In genomic region chr3:89260721-89261120, GRCh38 we compare ENCODE assay signal across 16 cellular contexts.
A peak's percentile ranks its signal among the peaks of the same experiment; 100 is the strongest.
DNase-seq lines count a peak whose midpoint lies in the region; ATAC-seq lines count a peak whose summit lies in the region.
"Had no signal": no experiment of that assay in that cellular context is flagged by ENCODE, and none has a peak within 500 bp of the region (broad histone marks: within the 10 kb centered on the region; RNA-seq: fewer than 3 reads in every experiment).

No MANE protein-coding gene starts in this region.

- no peak for ATAC-seq in HG03196 (IDR thresholded peaks at IDR 0.05; ENCODE audit: unreplicated experiment)
- ATAC-seq: K562 had no signal

- H3K27ac ChIP-seq in ectodermal cell (ENCODE audit: insufficient read depth, low read depth, low read length, poor library complexity, severe bottlenecking) (peak overlapping the region; percentile 64), substantia nigra (ENCODE audit: low read depth, low read length, poor library complexity, severe bottlenecking) (peak overlapping the region; percentile 39)
- H3K27ac ChIP-seq: 22Rv1 had no signal

- no peaks in the 10 kb centered on the region for H3K36me3 ChIP-seq in ectodermal cell (ENCODE audit: control insufficient read depth, insufficient read depth, low read length)

- H3K9me3 ChIP-seq in ectodermal cell (ENCODE audit: control insufficient read depth, low read length), result no peaks in the 10 kb centered on the region

- H3K27me3 ChIP-seq in ectodermal cell (ENCODE audit: control insufficient read depth, insufficient read depth, low read length, poor library complexity, severe bottlenecking), result no peaks in the 10 kb centered on the region

- H3K4me3 ChIP-seq in ectodermal cell (ENCODE audit: insufficient read depth, low read depth, low read length), result no peak overlapping the region
- H3K4me3 ChIP-seq: K562 had no signal

- whole genome bisulfite sequencing in ectodermal cell, 2 experiments, result 32 to 42% methylated on average over 1 of the region's 1 CpG

- H3K4me1 ChIP-seq in ectodermal cell (ENCODE audit: control insufficient read depth, insufficient read depth, low read length), result peaks cover 14% of the 10 kb centered on the region

- peak; percentile 13 for DNase-seq in NCI-H146 (lab: John Stamatoyannopoulos, UW)
- no peak for DNase-seq in NCI-H146 treated with DMSO at 0.1 percent for 48 hours (lab: John Stamatoyannopoulos, UW; ENCODE audit: unreplicated experiment)
- DNase-seq in medulla oblongata (ENCODE audit: extremely low spot score), result peak; percentile 45
- DNase-seq in substantia nigra (lab: John Stamatoyannopoulos, UW), result peak in 1 of 49 donors; percentile 27
- no peak for DNase-seq in NCI-H2196 (lab: John Stamatoyannopoulos, UW; ENCODE audit: unreplicated experiment)
- no peak for DNase-seq in NCI-H2171 (lab: John Stamatoyannopoulos, UW)
- DNase-seq: CD4-positive, alpha-beta memory T cell; NCI-H1436 treated with DMSO at 0.1 percent for 48 hours; NCI-H2107; NCI-H446; NCI-H69; SIG-M5 had no signal

Comparison
In these comparisons a context has a peak if more than half of its experiments do, and no peak if none do; other contexts are left out.
1. DNase-seq: peak in NCI-H146 (single experiment) and medulla oblongata (single experiment); none in NCI-H146 treated with DMSO at 0.1 percent for 48 hours (single experiment), NCI-H2196 (single experiment) and NCI-H2171 (single experiment).